Comparison of ENCODE assay signal across 8 cellular contexts in genomic region chr14:68976160-68977067, GRCh38. TPM values are rescaled to one million over a fixed set of nuclear protein-coding genes. Genes with fewer than 3 reads are reported as not detected.
DNase-seq lines count a peak whose midpoint lies in the region; ATAC-seq and TF ChIP-seq lines count a peak whose summit lies in the region.

No MANE protein-coding gene starts in this region.

- peak overlapping the region; percentile 92 for H2BK5ac ChIP-seq in trophoblast cell (ENCODE audit: low read depth, low read length, poor library complexity)

- H3K9ac ChIP-seq in trophoblast cell (ENCODE audit: low read length), result peak overlapping the region; percentile 63

- H4K12ac ChIP-seq in trophoblast cell (ENCODE audit: low read depth, low read length), result no peak overlapping the region

- H3K27me3 Mint-ChIP-seq in Caco-2 (ENCODE audit: insufficient read depth, unreplicated experiment), result no peaks in the 10 kb centered on the region

- peaks cover 69% of the 10 kb centered on the region for H3K79me2 ChIP-seq in trophoblast cell (ENCODE audit: control insufficient read depth, insufficient read depth, low read length, poor library complexity)

- CTCF ChIA-PET in Caco-2 (lab: Charles Lee), result interaction anchor here (1.8 kb wide), 1 partner anchor 65 kb away, joined by 4 read pairs; no protein-coding TSS in a partner anchor

- H3K4ac ChIP-seq in trophoblast cell (ENCODE audit: low read depth, low read length), result peak overlapping the region; percentile 91

- H3K14ac ChIP-seq in trophoblast cell (ENCODE audit: low read length), result peak overlapping the region; percentile 45

- H3K36me3 Mint-ChIP-seq in Caco-2 (ENCODE audit: insufficient read depth, unreplicated experiment), result peaks cover 47% of the 10 kb centered on the region

- H3K4me1 ChIP-seq in Caco-2 (peaks cover 34% of the 10 kb centered on the region), trophoblast cell (ENCODE audit: control insufficient read depth in 1 of 2, insufficient read depth in 2 of 2, low read length in 2 of 2) (peaks cover 43 to 52% of the 10 kb centered on the region in 2 experiments), HAP-1 (peaks cover 9% of the 10 kb centered on the region; the same call in 1 of the 2 replicates)

- H3K36me3 ChIP-seq in Caco-2 (ENCODE audit: control insufficient read depth, insufficient read depth, low read length), result peaks cover 2% of the 10 kb centered on the region
- H3K36me3 ChIP-seq in trophoblast cell (ENCODE audit: control insufficient read depth in 1 of 2, insufficient read depth in 2 of 2, low read length in 2 of 2), result peaks cover 39 to 48% of the 10 kb centered on the region in 2 experiments
- H3K36me3 ChIP-seq in HAP-1 (replicated peaks), result peaks cover 30% of the 10 kb centered on the region

- TF ChIP-seq CTCF in Caco-2 (IDR thresholded peaks at IDR 0.05; ENCODE audit: insufficient read depth in 1 of 2, low read depth in 1 of 2, low read length in 1 of 2, severe bottlenecking in 1 of 2, unreplicated experiment in 1 of 2) (no peak), VCaP (conservative IDR thresholded peaks at IDR 0.05) (no peak)

- peak overlapping the region; percentile 36 for H3K18ac ChIP-seq in trophoblast cell (ENCODE audit: low read length)

- peak overlapping the region; percentile 54 for H2BK120ac ChIP-seq in trophoblast cell (ENCODE audit: insufficient read depth, low read length, poor library complexity)

- no peak overlapping the region for H2AFZ ChIP-seq in trophoblast cell (ENCODE audit: insufficient read depth, low read length, poor library complexity)

- in situ Hi-C loops in HAP-1 (cut with MboI; ENCODE audit: low sequenced_read_pairs), result no loop called here

- peak overlapping the region; percentile 24 for H2AK5ac ChIP-seq in trophoblast cell (ENCODE audit: low read length)

- H2BK12ac ChIP-seq in trophoblast cell (ENCODE audit: low read length), result peak overlapping the region; percentile 4

- H3K4me3 ChIP-seq in Caco-2 (ENCODE audit: low read depth, low read length) (no peak overlapping the region; the same call in 1 of the 2 replicates), trophoblast cell (ENCODE audit: low read depth, low read length) (peak overlapping the region; percentile 13), HAP-1 (no peak overlapping the region; the same call in 1 of the 2 replicates)

- intact Hi-C loops in Caco-2 (cut with micrococcal nuclease; ENCODE audit: unreplicated experiment), result loop anchor here (5.0 kb wide), 3 partner anchors 64 to 184 kb away; partner anchors contain the start of gene ZFP36L1

- H4K8ac ChIP-seq in trophoblast cell (ENCODE audit: low read depth, low read length), result peak overlapping the region; percentile 33

- H3K9me3 ChIP-seq in Caco-2 (no peaks in the 10 kb centered on the region), trophoblast cell (ENCODE audit: insufficient read depth, low read depth, low read length) (no peaks in the 10 kb centered on the region), HAP-1 (peaks cover 4% of the 10 kb centered on the region; the same call in 1 of the 2 replicates)

- peak overlapping the region; percentile 84 for H3K27ac Mint-ChIP-seq in Caco-2 (ENCODE audit: unreplicated experiment)

- POLR2A ChIA-PET in Caco-2 (lab: Charles Lee), result no interaction called here

- peak overlapping the region; percentile 94; the same call in 1 of the 2 replicates for H3K27ac ChIP-seq in VCaP
- H3K27ac ChIP-seq in trophoblast cell (ENCODE audit: low read depth, low read length), result peak overlapping the region; percentile 97

- H3K4me2 ChIP-seq in trophoblast cell (ENCODE audit: low read length), result peak overlapping the region; percentile 59

- H4K91ac ChIP-seq in trophoblast cell (ENCODE audit: low read depth, low read length), result peak overlapping the region; percentile 89

- H3K9me3 Mint-ChIP-seq in Caco-2 (ENCODE audit: unreplicated experiment), result no peaks in the 10 kb centered on the region

- DNase-seq in Caco-2, result peak; percentile 49 to 50
- peak; percentile 22 for DNase-seq in fibroblast of the conjunctiva (ENCODE audit: low read depth)
- DNase-seq in trophoblast cell, result no peak
- DNase-seq in HAP-1 (ENCODE audit: low spot score in 2 of 2), result no peak
- no peak for DNase-seq in activated CD4-positive, CD25-positive, alpha-beta regulatory T cell (lab: John Stamatoyannopoulos, UW)
- no peak for DNase-seq in activated CD4-positive, alpha-beta T cell treated with anti-CD3 and anti-CD28 coated beads, Interleukin-2, amount 50 U/mL, for 4 hours

- WGBS in trophoblast cell (ENCODE audit: extremely low coverage, insufficient coverage, insufficient read length), result no CpG with 5 or more reads among the region's 13 CpGs

- H3K27me3 ChIP-seq in Caco-2 (replicated peaks; ENCODE audit: control insufficient read depth, insufficient read depth, low read length), result no peaks in the 10 kb centered on the region
- H3K27me3 ChIP-seq in trophoblast cell (ENCODE audit: insufficient read depth, low read length), result no peaks in the 10 kb centered on the region
- H3K27me3 ChIP-seq in HAP-1 (ENCODE audit: low read depth), result no peaks in the 10 kb centered on the region

- no TSS peak for BruUV-seq in Caco-2 (replicated peaks; lab: Mats Ljungman, UMichigan)

- peak overlapping the region; percentile 98 for H3K4me3 Mint-ChIP-seq in Caco-2 (ENCODE audit: unreplicated experiment)

- no peak overlapping the region for H3K23ac ChIP-seq in trophoblast cell (ENCODE audit: low read length)

- peaks cover 35% of the 10 kb centered on the region for H3K79me1 ChIP-seq in trophoblast cell (ENCODE audit: low read length)

- peaks cover 43% of the 10 kb centered on the region for H3K4me1 Mint-ChIP-seq in Caco-2 (ENCODE audit: low read depth, unreplicated experiment)

- no peak for ATAC-seq in GM18502 (IDR thresholded peaks at IDR 0.05; ENCODE audit: poor library complexity, unreplicated experiment)

RNA-seq across cellular contexts. Expression of gene ACTN1, which starts 2.7 kb away (rescaled TPM):
- 170 and 181 TPM in 2 replicates for total RNA-seq in Caco-2 (2022)
- 427 and 440 TPM in 2 replicates for polyA plus RNA-seq in trophoblast cell (2013)

Comparison
In these comparisons a context has a peak if more than half of its experiments do, and no peak if none do; other contexts are left out.
1. DNase-seq: peak in Caco-2 (2 of 2) and fibroblast of the conjunctiva (single experiment); none in trophoblast cell (0 of 2), HAP-1 (0 of 2), activated CD4-positive, CD25-positive, alpha-beta regulatory T cell (0 of 4) and activated CD4-positive, alpha-beta T cell treated with anti-CD3 and anti-CD28 coated beads, Interleukin-2, amount 50 U/mL, for 4 hours (0 of 2).